10 cellular contexts compared by ENCODE assay signal in the genomic region with DNA sequence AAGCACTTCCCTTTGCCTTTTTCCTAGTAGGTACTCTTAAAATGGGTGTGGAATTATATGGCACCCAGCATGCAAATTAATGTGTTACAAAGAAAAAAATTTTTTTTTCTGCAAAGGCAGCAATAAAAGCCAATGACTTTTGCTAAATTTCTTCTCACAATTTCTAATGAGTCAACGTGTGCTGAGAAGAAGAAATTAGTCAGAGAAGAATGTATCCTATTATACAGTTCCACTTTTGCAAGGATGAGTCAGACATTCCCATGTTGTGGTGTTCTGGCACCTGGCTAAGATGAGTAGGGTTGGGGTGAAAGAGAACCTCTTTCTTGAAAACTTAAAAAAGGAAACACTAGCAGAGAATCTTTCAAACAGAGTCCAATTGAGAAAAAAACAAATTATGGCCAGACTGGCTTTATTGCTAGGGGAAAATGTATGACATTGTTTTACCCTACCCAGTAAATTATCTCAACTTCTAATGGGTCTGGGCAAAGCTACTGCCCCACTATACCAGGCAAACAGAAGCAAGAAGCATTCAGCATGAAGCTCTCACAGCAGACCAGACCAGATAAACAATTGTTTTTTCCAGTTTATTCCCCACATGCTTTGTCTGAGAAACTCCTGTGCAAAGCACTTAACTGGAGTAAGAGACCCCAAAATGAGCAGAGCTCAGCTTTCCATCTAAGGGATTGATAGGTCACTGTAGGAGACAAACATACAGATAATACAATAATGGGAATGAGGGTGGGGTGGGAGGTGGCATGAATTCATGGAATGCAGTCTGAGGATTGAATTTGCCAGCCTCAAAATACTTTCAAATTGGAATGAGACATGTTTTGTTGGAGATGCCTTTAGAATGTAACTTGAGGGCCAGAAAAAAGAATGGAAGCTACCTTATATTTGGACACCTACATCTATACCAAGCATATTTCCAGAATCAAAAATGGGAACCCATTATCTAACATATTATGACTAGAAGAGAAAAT.
A peak's percentile ranks its signal among the peaks of the same experiment; 100 is the strongest.
DNase-seq lines count a peak whose midpoint lies in the region; ATAC-seq, FAIRE-seq and TF ChIP-seq lines count a peak whose summit lies in the region.
"Had no signal": no experiment of that assay in that cellular context is flagged by ENCODE, and none has a peak within 500 bp of the region (broad histone marks: within the 10 kb centered on the region; RNA-seq: fewer than 3 reads in every experiment).

No MANE protein-coding gene starts in this region.

- H3K27ac ChIP-seq in HepG2 (ENCODE audit: extremely low read length, insufficient read depth, low read length) = no peak overlapping the region
- H3K27ac ChIP-seq: Peyer's patch had no signal

- no peak for FAIRE-seq in HepG2 (lab: Jason Lieb, UNC)

- DNase-seq in ACHN (peak; percentile 82), HFFc6 (peak; percentile 82), kidney epithelial cell (ENCODE audit: low read depth) (peak; percentile 86), HepG2 (ENCODE audit: low spot score) (no peak), KG1 (lab: John Stamatoyannopoulos, UW) (no peak)
- DNase-seq in activated T-cell treated with anti-CD3 and anti-CD28 coated beads, Interleukin-2, amount 50 U/mL, for 72 hours = peak; percentile 26 to 36
- DNase-seq: aorta, Peyer's patch had no signal

- no peak overlapping the region for H3K9ac ChIP-seq in HepG2 (ENCODE audit: insufficient read depth, low read depth, low read length)

- H3K36me3 ChIP-seq in kidney epithelial cell (ENCODE audit: control insufficient read depth, insufficient read depth, low read length) (no peaks in the 10 kb centered on the region), HepG2 (replicated peaks in 1 of 2; ENCODE audit: control insufficient read depth in 1 of 2, insufficient read depth in 2 of 2, low read length in 2 of 2) (no peaks in the 10 kb centered on the region)
- H3K36me3 ChIP-seq: Peyer's patch had no signal

- H3K27ac Mint-ChIP-seq in HFFc6 = peak overlapping the region; percentile 64
- H3K27ac Mint-ChIP-seq in activated T-cell treated with anti-CD3 and anti-CD28 coated beads, Interleukin-2, amount 50 U/mL, for 72 hours = peak overlapping the region; percentile 89

- no peaks in the 10 kb centered on the region for H3K79me2 ChIP-seq in HepG2 (ENCODE audit: insufficient read depth, low read length)

- H4K20me1 ChIP-seq in HepG2 (ENCODE audit: insufficient read depth, low read length) = no peaks in the 10 kb centered on the region

- BruUV-seq in HepG2 (replicated peaks; lab: Mats Ljungman, UMichigan) = no TSS peak

- POLR2A ChIA-PET in HepG2 (lab: Yijun Ruan, JAX) = no interaction called here

- no peaks in the 10 kb centered on the region for H3K9me3 Mint-ChIP-seq in HFFc6
- H3K9me3 Mint-ChIP-seq in activated T-cell treated with anti-CD3 and anti-CD28 coated beads, Interleukin-2, amount 50 U/mL, for 72 hours = peaks cover 2 to 4% of the 10 kb centered on the region in 2 donors

- TF ChIP-seq EP300 in HepG2 (IDR thresholded peaks at IDR 0.05; ENCODE audit: low read depth in 2 of 2, low read length in 2 of 2) (no peak), HepG2 (CRISPR knock-in tag; IDR thresholded peaks at IDR 0.05; ENCODE audit: borderline replicate concordance) (no peak)

- TF ChIP-seq POLR2A in HepG2 (IDR thresholded peaks at IDR 0.05; ENCODE audit: insufficient read depth in 1 of 2, low read depth in 2 of 2, low read length in 2 of 2) = no peak

- H3K4me1 Mint-ChIP-seq in HFFc6 (ENCODE audit: low read depth) = peaks cover 56% of the 10 kb centered on the region
- peaks cover 24% of the 10 kb centered on the region for H3K4me1 Mint-ChIP-seq in activated T-cell treated with anti-CD3 and anti-CD28 coated beads, Interleukin-2, amount 50 U/mL, for 72 hours (ENCODE audit: low read depth)

- peak overlapping the region; percentile 7 for H3K4me3 Mint-ChIP-seq in HFFc6
- peak overlapping the region in 1 of 2 donors; percentile 53 for H3K4me3 Mint-ChIP-seq in activated T-cell treated with anti-CD3 and anti-CD28 coated beads, Interleukin-2, amount 50 U/mL, for 72 hours

- 0% methylated on average over 1 of the region's 1 CpG for WGBS in HepG2 (ENCODE audit: low lambda C conversion rate)

- no peaks in the 10 kb centered on the region for H3K9me3 ChIP-seq in HepG2 (ENCODE audit: low read length)
- H3K9me3 ChIP-seq: Peyer's patch had no signal

- CTCF ChIA-PET in HepG2 (lab: Yijun Ruan, JAX; ENCODE audit: low intra/inter-chr PET ratio, low total read pairs) = no interaction called here

- H3K4me3 ChIP-seq in kidney epithelial cell (ENCODE audit: low read depth, low read length) (no peak overlapping the region), HepG2 (replicated peaks in 1 of 3; ENCODE audit: insufficient read depth in 1 of 3, low read depth in 2 of 3, low read length in 3 of 3) (no peak overlapping the region)
- H3K4me3 ChIP-seq: Peyer's patch had no signal

- H3K27me3 ChIP-seq in kidney epithelial cell (ENCODE audit: control insufficient read depth, insufficient read depth, low read length) = no peaks in the 10 kb centered on the region
- H3K27me3 ChIP-seq in HepG2 (ENCODE audit: control insufficient read depth in 1 of 2, insufficient read depth in 2 of 2, low read length in 2 of 2) = no peaks in the 10 kb centered on the region
- H3K27me3 ChIP-seq: Peyer's patch had no signal

- in situ Hi-C loops in ACHN (cut with HindIII; ENCODE audit: low pct_ligation_motif_present, low pct_unique_long_range_greater_than_20kb, low sequenced_read_pairs) (no loop called here), HepG2 (cut with HindIII; ENCODE audit: extremely low pct_ligation_motif_present, low pct_unique_long_range_greater_than_20kb) (no loop called here)

- no peaks in the 10 kb centered on the region; the same call in 1 of the 2 replicates for H3K27me3 Mint-ChIP-seq in HFFc6 (ENCODE audit: insufficient read depth)
- H3K27me3 Mint-ChIP-seq in activated T-cell treated with anti-CD3 and anti-CD28 coated beads, Interleukin-2, amount 50 U/mL, for 72 hours (ENCODE audit: low read depth) = peaks cover 6% of the 10 kb centered on the region

- H2AFZ ChIP-seq in HepG2 (ENCODE audit: low read length) = no peak overlapping the region

- peaks cover 5% of the 10 kb centered on the region; the same call in 1 of the 2 replicates for H3K36me3 Mint-ChIP-seq in HFFc6 (ENCODE audit: low read depth)
- H3K36me3 Mint-ChIP-seq in activated T-cell treated with anti-CD3 and anti-CD28 coated beads, Interleukin-2, amount 50 U/mL, for 72 hours (ENCODE audit: insufficient read depth in 2 of 2) = no peaks in the 10 kb centered on the region

- peaks cover 12% of the 10 kb centered on the region for H3K4me1 ChIP-seq in HepG2 (ENCODE audit: insufficient read depth, low read length)
- H3K4me1 ChIP-seq: Peyer's patch had no signal

- H3K4me2 ChIP-seq in HepG2 (ENCODE audit: low read depth, low read length) = no peak overlapping the region

- intact Hi-C loops in HepG2 (cut with micrococcal nuclease; ENCODE audit: unreplicated experiment) = no loop called here

- TF ChIP-seq RAD21 in HepG2 (CRISPR knock-in tag; IDR thresholded peaks at IDR 0.05) = no peak

- peak; percentile 97 to 99 for ATAC-seq in activated T-cell treated with anti-CD3 and anti-CD28 coated beads, Interleukin-2, amount 50 U/mL, for 72 hours (replicated peaks in 1 of 2)
- ATAC-seq in HepG2 = no peak
- ATAC-seq in HG03095 (IDR thresholded peaks at IDR 0.05; ENCODE audit: unreplicated experiment) = no peak
- ATAC-seq in HG03469 (IDR thresholded peaks at IDR 0.05; ENCODE audit: unreplicated experiment) = no peak

- TF ChIP-seq CTCF in HFFc6 (IDR thresholded peaks at IDR 0.05) = no peak
- TF ChIP-seq CTCF in kidney epithelial cell (IDR thresholded peaks at IDR 0.05; ENCODE audit: insufficient read depth, low read length, poor library complexity, severe bottlenecking) = no peak
- no peak for TF ChIP-seq CTCF in HepG2 (CRISPR knock-in tag; IDR thresholded peaks at IDR 0.05)

TF ChIP-seq in HepG2, 621 proteins besides CTCF, POLR2A, EP300 and RAD21 (continues in another document):
- TF ChIP-seq MED13 (CRISPR knock-in tag; IDR thresholded peaks at IDR 0.05) (no peak), SP2 (CRISPR knock-in tag; IDR thresholded peaks at IDR 0.05) (no peak), HDAC2 (CRISPR knock-in tag; IDR thresholded peaks at IDR 0.05) (no peak), WIZ (CRISPR knock-in tag; IDR thresholded peaks at IDR 0.05) (no peak), ETV5 (CRISPR knock-in tag; IDR thresholded peaks at IDR 0.05; ENCODE audit: borderline replicate concordance) (no peak), ZNF329 (CRISPR knock-in tag; IDR thresholded peaks at IDR 0.05; ENCODE audit: low read depth) (no peak)
- TF ChIP-seq, protein P1, sequence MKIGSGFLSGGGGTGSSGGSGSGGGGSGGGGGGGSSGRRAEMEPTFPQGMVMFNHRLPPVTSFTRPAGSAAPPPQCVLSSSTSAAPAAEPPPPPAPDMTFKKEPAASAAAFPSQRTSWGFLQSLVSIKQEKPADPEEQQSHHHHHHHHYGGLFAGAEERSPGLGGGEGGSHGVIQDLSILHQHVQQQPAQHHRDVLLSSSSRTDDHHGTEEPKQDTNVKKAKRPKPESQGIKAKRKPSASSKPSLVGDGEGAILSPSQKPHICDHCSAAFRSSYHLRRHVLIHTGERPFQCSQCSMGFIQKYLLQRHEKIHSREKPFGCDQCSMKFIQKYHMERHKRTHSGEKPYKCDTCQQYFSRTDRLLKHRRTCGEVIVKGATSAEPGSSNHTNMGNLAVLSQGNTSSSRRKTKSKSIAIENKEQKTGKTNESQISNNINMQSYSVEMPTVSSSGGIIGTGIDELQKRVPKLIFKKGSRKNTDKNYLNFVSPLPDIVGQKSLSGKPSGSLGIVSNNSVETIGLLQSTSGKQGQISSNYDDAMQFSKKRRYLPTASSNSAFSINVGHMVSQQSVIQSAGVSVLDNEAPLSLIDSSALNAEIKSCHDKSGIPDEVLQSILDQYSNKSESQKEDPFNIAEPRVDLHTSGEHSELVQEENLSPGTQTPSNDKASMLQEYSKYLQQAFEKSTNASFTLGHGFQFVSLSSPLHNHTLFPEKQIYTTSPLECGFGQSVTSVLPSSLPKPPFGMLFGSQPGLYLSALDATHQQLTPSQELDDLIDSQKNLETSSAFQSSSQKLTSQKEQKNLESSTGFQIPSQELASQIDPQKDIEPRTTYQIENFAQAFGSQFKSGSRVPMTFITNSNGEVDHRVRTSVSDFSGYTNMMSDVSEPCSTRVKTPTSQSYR (CRISPR knock-in tag; IDR thresholded peaks at IDR 0.05; ENCODE audit: borderline replicate concordance) = no peak

Comparison
In these comparisons a context has a peak if more than half of its experiments do, and no peak if none do; other contexts are left out.
1. DNase-seq: peak in ACHN (single experiment), HFFc6 (single experiment), activated T-cell treated with anti-CD3 and anti-CD28 coated beads, Interleukin-2, amount 50 U/mL, for 72 hours (2 of 2) and kidney epithelial cell (single experiment); none in HepG2 (single experiment) and KG1 (single experiment).
2. ATAC-seq: peak in activated T-cell treated with anti-CD3 and anti-CD28 coated beads, Interleukin-2, amount 50 U/mL, for 72 hours (2 of 2); none in HepG2 (single experiment), HG03095 (single experiment) and HG03469 (single experiment).